In the genomic region with DNA sequence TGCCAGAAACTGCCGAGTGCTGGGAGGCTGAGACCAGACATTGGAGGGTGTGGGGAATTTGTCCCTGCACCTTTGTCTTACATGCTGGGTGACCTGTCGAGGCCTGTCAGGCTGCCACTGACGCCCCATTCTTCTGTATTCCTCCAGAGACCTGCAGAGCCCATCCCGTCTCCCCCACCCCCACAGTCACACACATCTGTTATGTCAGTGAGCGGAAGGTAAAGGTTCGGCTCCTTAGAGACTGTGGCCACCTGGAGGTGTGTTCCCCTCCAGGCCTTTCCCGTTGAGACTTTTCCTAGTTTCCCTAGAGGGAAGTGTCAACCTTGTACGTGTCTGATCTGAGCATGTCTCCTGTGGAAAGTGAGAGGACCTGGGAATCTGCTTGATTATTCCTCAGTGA, we compare ENCODE assay signal across 27 cellular contexts.
A peak's percentile ranks its signal among the peaks of the same experiment; 100 is the strongest.
DNase-seq lines count a peak whose midpoint lies in the region; ATAC-seq, FAIRE-seq and TF ChIP-seq lines count a peak whose summit lies in the region.
"Had no signal": no experiment of that assay in that cellular context is flagged by ENCODE, and none has a peak within 500 bp of the region (broad histone marks: within the 10 kb centered on the region; RNA-seq: fewer than 3 reads in every experiment).

No MANE protein-coding gene starts in this region.

- DNase-seq in HCT116 (ENCODE audit: low read depth, low spot score) (no peak), PC-9 (no peak), H1 (ENCODE audit: low read depth in 1 of 2, low spot score in 2 of 2) (no peak), mesendoderm (peak; percentile 62)
- DNase-seq in activated CD4-positive, alpha-beta T cell treated with anti-CD3 and anti-CD28 coated beads, Interleukin-2, amount 50 U/mL, for 1 hour = no peak
- DNase-seq: activated CD4-positive, alpha-beta T cell treated with anti-CD3 and anti-CD28 coated beads for 4 hours; activated gamma-delta T cell; cortex of kidney; DMS 273 treated with DMSO at 0.1 percent for 48 hours; HFFc6; hippocampal formation; immature natural killer cell; NCI-H1105; NCI-H187; NCI-H524 treated with DMSO at 0.1 percent for 48 hours; stimulated activated naive B cell treated with anti-CD40 and anti-IgM and Interleukin-4, amounts not matched to agents 10 μg/mL and 1 μg/mL and 100 μg/mL, for 72 hours; substantia nigra; T-helper 9 cell had no signal

- H4K5ac ChIP-seq in H1 (ENCODE audit: insufficient read length, low read depth, low read length) (no peak overlapping the region), mesendoderm (ENCODE audit: low read length) (no peak overlapping the region)

- TF ChIP-seq POLR2A in HCT116 (IDR thresholded peaks at IDR 0.05; ENCODE audit: borderline replicate concordance, extremely low read depth, insufficient read depth, insufficient read length) = no peak
- no peak for TF ChIP-seq POLR2A in H1 (IDR thresholded peaks at IDR 0.05; ENCODE audit: control extremely low read depth in 1 of 2, low read depth in 2 of 2, low read length in 2 of 2)

- H3K9me3 Mint-ChIP-seq in stimulated activated memory B cell treated with anti-CD40 and anti-IgM and Interleukin-4, amounts not matched to agents 10 μg/mL and 1 μg/mL and 100 μg/mL, for 72 hours = no peaks in the 10 kb centered on the region
- H3K9me3 Mint-ChIP-seq: HFFc6; immature natural killer cell; memory B cell; stimulated activated naive B cell treated with anti-CD40 and anti-IgM and Interleukin-4, amounts not matched to agents 10 μg/mL and 1 μg/mL and 100 μg/mL, for 72 hours; type B pancreatic cell had no signal

- BruUV-seq in HCT116 (replicated peaks; lab: Mats Ljungman, UMichigan) = no TSS peak
- BruUV-seq in PC-9 (replicated peaks; lab: Mats Ljungman, UMichigan) = no TSS peak

- H3K18ac ChIP-seq in H1 (ENCODE audit: extremely low read depth, low read length) = no peak overlapping the region
- no peak overlapping the region for H3K18ac ChIP-seq in mesendoderm (ENCODE audit: low read length)

- no peak overlapping the region for H2BK5ac ChIP-seq in H1 (ENCODE audit: low read depth, low read length)
- no peak overlapping the region for H2BK5ac ChIP-seq in mesendoderm (ENCODE audit: low read length)

- H4K20me1 ChIP-seq in HCT116 (ENCODE audit: insufficient read depth) (no peaks in the 10 kb centered on the region), PC-9 (ENCODE audit: insufficient read depth) (no peaks in the 10 kb centered on the region), H1 (replicated peaks in 1 of 2; ENCODE audit: control insufficient read depth in 1 of 2, insufficient read depth in 2 of 2, low read length in 2 of 2) (peaks cover 0 to 4% of the 10 kb centered on the region in 2 experiments)

- H3K56ac ChIP-seq in H1 (replicated peaks; ENCODE audit: insufficient read length, low read depth, low read length) = no peak overlapping the region
- H3K56ac ChIP-seq in mesendoderm (ENCODE audit: low read length) = no peak overlapping the region

- peak overlapping the region; percentile 64; the same call in 1 of the 2 replicates for H3K4me2 ChIP-seq in HCT116 (ENCODE audit: low read length)
- peak overlapping the region; percentile 16; the same call in 1 of the 2 replicates for H3K4me2 ChIP-seq in PC-9
- H3K4me2 ChIP-seq in H1 (ENCODE audit: insufficient read depth in 1 of 2, low read depth in 2 of 2, low read length in 2 of 2) = no peak overlapping the region
- no peak overlapping the region for H3K4me2 ChIP-seq in mesendoderm (ENCODE audit: low read length)

- H4K8ac ChIP-seq in H1 (ENCODE audit: extremely low read depth, insufficient read depth, low read length) (peak overlapping the region; percentile 4; the same call in 1 of the 2 replicates), mesendoderm (ENCODE audit: low read depth, low read length) (no peak overlapping the region)

- H3K27me3 ChIP-seq in HCT116 (ENCODE audit: insufficient read depth, low read length) = no peaks in the 10 kb centered on the region
- H3K27me3 ChIP-seq in PC-9 (ENCODE audit: insufficient read depth, low read depth) = no peaks in the 10 kb centered on the region
- H3K27me3 ChIP-seq in H1 (replicated peaks in 1 of 4; ENCODE audit: control insufficient read depth in 3 of 4, extremely low read depth in 1 of 4, insufficient read depth in 3 of 4, low read length in 3 of 4) = no peaks in the 10 kb centered on the region
- no peaks in the 10 kb centered on the region for H3K27me3 ChIP-seq in mesendoderm (ENCODE audit: insufficient read depth, low read length, poor library complexity)
- H3K27me3 ChIP-seq: ascending aorta, cardiac muscle cell had no signal

- H2AK5ac ChIP-seq in H1 (ENCODE audit: low read depth, low read length) (no peak overlapping the region), mesendoderm (ENCODE audit: low read length) (no peak overlapping the region)

- H3K4me3 ChIP-seq in HCT116 (replicated peaks in 1 of 2; ENCODE audit: low read depth in 1 of 2, low read length in 2 of 2) (no peak overlapping the region), PC-9 (no peak overlapping the region), H1 (ENCODE audit: extremely low read depth in 1 of 4, insufficient read depth in 2 of 4, low read depth in 3 of 4, low read length in 4 of 4) (no peak overlapping the region), mesendoderm (ENCODE audit: low read length) (no peak overlapping the region)
- H3K4me3 ChIP-seq: ascending aorta, cardiac muscle cell, GM12878 had no signal

- H3K23ac ChIP-seq in H1 (ENCODE audit: insufficient read length) (no peak overlapping the region), mesendoderm (ENCODE audit: low read length) (no peak overlapping the region)

- H2BK12ac ChIP-seq in H1 (ENCODE audit: low read depth, low read length) = peak overlapping the region; percentile 13; the same call in 1 of the 2 replicates

- peak overlapping the region; percentile 34; the same call in 1 of the 2 replicates for H3K9ac ChIP-seq in HCT116 (ENCODE audit: low read length)
- H3K9ac ChIP-seq in H1 (replicated peaks in 1 of 4; ENCODE audit: extremely low read depth in 1 of 4, low read depth in 3 of 4, low read length in 3 of 4) = no peak overlapping the region
- no peak overlapping the region for H3K9ac ChIP-seq in mesendoderm (ENCODE audit: low read length)

- WGBS in H1 (ENCODE audit: extremely low coverage in 1 of 2, insufficient coverage in 1 of 2, insufficient read length in 1 of 2, insufficient replicate concordance in 2 of 2, low coverage in 1 of 2, low lambda C conversion rate in 2 of 2, missing lambda C conversion rate in 1 of 2), 2 experiments = 77% methylated on average over 8 of the region's 8 CpGs; no CpG with 5 or more reads in 1 of the 2 experiments
- WGBS in mesendoderm (ENCODE audit: extremely low coverage, insufficient coverage, low lambda C conversion rate) = no CpG with 5 or more reads among the region's 8 CpGs

- RAD21 ChIA-PET in HCT116 (lab: Charles Lee; ENCODE audit: low non-redundant PET in 1 of 2, low total read pairs in 2 of 2, uncharacterized antibody in 2 of 2, unreplicated experiment in 2 of 2) = no interaction called here

- TF ChIP-seq RAD21 in HCT116 (IDR thresholded peaks at IDR 0.05; ENCODE audit: low read depth) (no peak), H1 (IDR thresholded peaks at IDR 0.05 in 1 of 2, conservative IDR thresholded peaks at IDR 0.05 in 1 of 2; ENCODE audit: low read depth in 2 of 2, low read length in 2 of 2) (peak in 1 of 2 experiments; percentile 41; a peak in 2 of 4 replicates)

- no peak overlapping the region for H3K4me3 Mint-ChIP-seq in stimulated activated memory B cell treated with anti-CD40 and anti-IgM and Interleukin-4, amounts not matched to agents 10 μg/mL and 1 μg/mL and 100 μg/mL, for 72 hours
- H3K4me3 Mint-ChIP-seq: HFFc6; immature natural killer cell; memory B cell; stimulated activated naive B cell treated with anti-CD40 and anti-IgM and Interleukin-4, amounts not matched to agents 10 μg/mL and 1 μg/mL and 100 μg/mL, for 72 hours; type B pancreatic cell had no signal

- peaks cover 10% of the 10 kb centered on the region for H3K27me3 Mint-ChIP-seq in stimulated activated memory B cell treated with anti-CD40 and anti-IgM and Interleukin-4, amounts not matched to agents 10 μg/mL and 1 μg/mL and 100 μg/mL, for 72 hours
- H3K27me3 Mint-ChIP-seq: type B pancreatic cell had no signal

- intact Hi-C loops in HCT116 (cut with micrococcal nuclease) (no loop called here), PC-9 (cut with micrococcal nuclease; ENCODE audit: unreplicated experiment) (loop anchor here (1.0 to 2.0 kb wide), 2 partner anchors 15 to 38 kb away; no protein-coding TSS in a partner anchor)

- no peaks in the 10 kb centered on the region for H3K36me3 Mint-ChIP-seq in stimulated activated memory B cell treated with anti-CD40 and anti-IgM and Interleukin-4, amounts not matched to agents 10 μg/mL and 1 μg/mL and 100 μg/mL, for 72 hours
- H3K36me3 Mint-ChIP-seq: memory B cell; stimulated activated naive B cell treated with anti-CD40 and anti-IgM and Interleukin-4, amounts not matched to agents 10 μg/mL and 1 μg/mL and 100 μg/mL, for 72 hours had no signal

- peaks cover 20% of the 10 kb centered on the region; the same call in 1 of the 2 replicates for H3F3A ChIP-seq in PC-9 (ENCODE audit: insufficient read depth, low read depth)

- H3K79me1 ChIP-seq in H1 (ENCODE audit: low read depth, low read length) (peaks cover 5% of the 10 kb centered on the region; the same call in 1 of the 2 replicates), mesendoderm (ENCODE audit: low read length) (peaks cover 2% of the 10 kb centered on the region)

- H3K4me1 ChIP-seq in HCT116 (ENCODE audit: control insufficient read depth in 1 of 2, insufficient read depth in 2 of 2, low read length in 2 of 2) (peaks cover 17 to 72% of the 10 kb centered on the region in 2 experiments), PC-9 (replicated peaks; ENCODE audit: insufficient read depth) (peaks cover 62% of the 10 kb centered on the region), H1 (replicated peaks in 1 of 4; ENCODE audit: control insufficient read depth in 3 of 4, insufficient read depth in 4 of 4, low read length in 3 of 4) (peaks cover 2 to 18% (median 6%) of the 10 kb centered on the region in 4 experiments), mesendoderm (ENCODE audit: control insufficient read depth, low read depth, low read length) (peaks cover 6% of the 10 kb centered on the region)
- H3K4me1 ChIP-seq: ascending aorta had no signal

- H3K4me1 Mint-ChIP-seq in stimulated activated memory B cell treated with anti-CD40 and anti-IgM and Interleukin-4, amounts not matched to agents 10 μg/mL and 1 μg/mL and 100 μg/mL, for 72 hours = peaks cover 15% of the 10 kb centered on the region

- no peaks in the 10 kb centered on the region for H3K79me2 ChIP-seq in HCT116 (ENCODE audit: insufficient read depth, low read length)
- no peaks in the 10 kb centered on the region for H3K79me2 ChIP-seq in PC-9 (ENCODE audit: low read depth)
- no peaks in the 10 kb centered on the region for H3K79me2 ChIP-seq in H1 (ENCODE audit: control insufficient read depth in 1 of 2, insufficient read depth in 2 of 2, low read length in 2 of 2)
- H3K79me2 ChIP-seq in mesendoderm (ENCODE audit: control insufficient read depth, insufficient read depth, low read length) = no peaks in the 10 kb centered on the region

- TF ChIP-seq EP300 in H1 (IDR thresholded peaks at IDR 0.05; ENCODE audit: borderline replicate concordance in 1 of 2, low read depth in 2 of 2, low read length in 2 of 2) = no peak

- H3K9me2 ChIP-seq in HCT116 (ENCODE audit: insufficient read depth) = no peaks in the 10 kb centered on the region
- H3K9me2 ChIP-seq in PC-9 (ENCODE audit: insufficient read depth) = no peaks in the 10 kb centered on the region

- H3K23me2 ChIP-seq in H1 (ENCODE audit: low read depth, low read length) = no peaks in the 10 kb centered on the region

- H3K4ac ChIP-seq in H1 (replicated peaks; ENCODE audit: insufficient read length, low read depth, low read length) (no peak overlapping the region), mesendoderm (ENCODE audit: low read depth, low read length) (no peak overlapping the region)

- no peak overlapping the region for H2BK120ac ChIP-seq in H1 (replicated peaks; ENCODE audit: low read depth, low read length)
- H2BK120ac ChIP-seq in mesendoderm (ENCODE audit: low read depth, low read length) = no peak overlapping the region

- no peak overlapping the region for H3K14ac ChIP-seq in H1 (ENCODE audit: insufficient read length)

- no peak for FAIRE-seq in H1 (lab: Jason Lieb, UNC)
- FAIRE-seq: GM12878, RCC 7860 had no signal

- no peaks in the 10 kb centered on the region for H3K36me3 ChIP-seq in HCT116 (ENCODE audit: control insufficient read depth in 1 of 2, insufficient read depth in 2 of 2, low read length in 2 of 2)
- H3K36me3 ChIP-seq in PC-9 (ENCODE audit: low read depth) = no peaks in the 10 kb centered on the region
- no peaks in the 10 kb centered on the region for H3K36me3 ChIP-seq in H1 (ENCODE audit: control insufficient read depth in 2 of 4, insufficient read depth in 4 of 4, low read length in 3 of 4)
- no peaks in the 10 kb centered on the region for H3K36me3 ChIP-seq in mesendoderm (ENCODE audit: control insufficient read depth, insufficient read depth, low read length)
- H3K36me3 ChIP-seq: cardiac muscle cell had no signal

- CTCF ChIA-PET in HCT116 (lab: Charles Lee) (no interaction called here), PC-9 (lab: Charles Lee) (no interaction called here), H1 (lab: Charles Lee; ENCODE audit: partially characterized antibody) (interaction anchor here (0.7 to 1.2 kb wide), 3 partner anchors 28 to 31 kb away, joined by 3 to 4 read pairs (median 3); no protein-coding TSS in a partner anchor)

- no peak for ATAC-seq in HCT116
- ATAC-seq in GM18498 (IDR thresholded peaks at IDR 0.05; ENCODE audit: unreplicated experiment) = no peak
- no peak for ATAC-seq in HG02588 (IDR thresholded peaks at IDR 0.05; ENCODE audit: unreplicated experiment)
- ATAC-seq in stimulated activated memory B cell treated with anti-CD40 and anti-IgM and Interleukin-4, amounts not matched to agents 10 μg/mL and 1 μg/mL and 100 μg/mL, for 72 hours = no peak
- ATAC-seq: stimulated activated naive B cell treated with anti-CD40 and anti-IgM and Interleukin-4, amounts not matched to agents 10 μg/mL and 1 μg/mL and 100 μg/mL, for 72 hours had no signal

- H3K9me3 ChIP-seq in HCT116 (ENCODE audit: control insufficient read depth in 1 of 2, insufficient read depth in 1 of 2, low read depth in 1 of 2, low read length in 2 of 2) (no peaks in the 10 kb centered on the region), PC-9 (ENCODE audit: insufficient read depth, low read depth) (no peaks in the 10 kb centered on the region), H1 (ENCODE audit: insufficient read depth in 2 of 2, low read depth in 1 of 2, low read length in 1 of 2) (no peaks in the 10 kb centered on the region)
- H3K9me3 ChIP-seq: ascending aorta had no signal

- H2AFZ ChIP-seq in HCT116 (ENCODE audit: low read depth, low read length, poor library complexity, severe bottlenecking) (no peak overlapping the region), PC-9 (no peak overlapping the region), H1 (ENCODE audit: low read length) (no peak overlapping the region)

- TF ChIP-seq CTCF in HCT116 (IDR thresholded peaks at IDR 0.05 in 2 of 3, conservative IDR thresholded peaks at IDR 0.05 in 1 of 3; ENCODE audit: borderline replicate concordance in 1 of 3, insufficient read depth in 1 of 3, low read depth in 2 of 3, low read length in 2 of 3) (no peak), PC-9 (conservative IDR thresholded peaks at IDR 0.05) (no peak), H1 (IDR thresholded peaks at IDR 0.05; ENCODE audit: control extremely low read depth in 1 of 3, insufficient read depth in 1 of 3, low read depth in 1 of 3, low read length in 3 of 3) (peak in 2 of 3 experiments; percentile 4 to 6; a peak in 1 of 4 replicates)

- H4K91ac ChIP-seq in H1 (replicated peaks; ENCODE audit: insufficient read length, low read length) = no peak overlapping the region

- POLR2A ChIA-PET in HCT116 (lab: Charles Lee) = interaction anchor here (0.7 kb wide), 1 partner anchor 12 kb away, joined by 3 read pairs; no protein-coding TSS in a partner anchor
- POLR2A ChIA-PET in PC-9 (lab: Charles Lee; ENCODE audit: unreplicated experiment) = no interaction called here
- POLR2A ChIA-PET in H1 (lab: Charles Lee; ENCODE audit: partially characterized antibody) = interaction anchor here (0.9 kb wide), 1 partner anchor 16 kb away, joined by 3 read pairs; no protein-coding TSS in a partner anchor

- H3K27ac ChIP-seq in HCT116 (ENCODE audit: low read depth, low read length) (no peak overlapping the region), PC-9 (no peak overlapping the region), H1 (ENCODE audit: low read depth, low read length) (no peak overlapping the region), mesendoderm (ENCODE audit: low read depth, low read length) (no peak overlapping the region)
- H3K27ac ChIP-seq: ascending aorta, cardiac muscle cell had no signal

- H2BK20ac ChIP-seq in H1 (ENCODE audit: low read length) = no peak overlapping the region

- H3K27ac Mint-ChIP-seq in stimulated activated memory B cell treated with anti-CD40 and anti-IgM and Interleukin-4, amounts not matched to agents 10 μg/mL and 1 μg/mL and 100 μg/mL, for 72 hours = no peak overlapping the region
- H3K27ac Mint-ChIP-seq: HFFc6; immature natural killer cell; memory B cell; stimulated activated naive B cell treated with anti-CD40 and anti-IgM and Interleukin-4, amounts not matched to agents 10 μg/mL and 1 μg/mL and 100 μg/mL, for 72 hours; type B pancreatic cell had no signal

- H2BK15ac ChIP-seq in H1 (ENCODE audit: low read length) (no peak overlapping the region), mesendoderm (replicated peaks; ENCODE audit: low read depth) (no peak overlapping the region)

Comparison
In these comparisons a context has a peak if more than half of its experiments do, and no peak if none do; other contexts are left out.
1. H3K4me2 ChIP-seq: peak in HCT116 (single experiment) and PC-9 (single experiment); none in H1 (0 of 2) and mesendoderm (single experiment).
2. CTCF ChIP-seq: peak in H1 (2 of 3); none in HCT116 (0 of 3) and PC-9 (single experiment).
3. Of the 16 proteins assayed by ChIP-seq in both H1 and HCT116: peak only in H1: CTCF; only in HCT116: none; in both: none; in neither: 14; mixed calls (peak in some experiments, not most) for 1.